Comparison of ENCODE assay signal across 28 cellular contexts in the genomic region with DNA sequence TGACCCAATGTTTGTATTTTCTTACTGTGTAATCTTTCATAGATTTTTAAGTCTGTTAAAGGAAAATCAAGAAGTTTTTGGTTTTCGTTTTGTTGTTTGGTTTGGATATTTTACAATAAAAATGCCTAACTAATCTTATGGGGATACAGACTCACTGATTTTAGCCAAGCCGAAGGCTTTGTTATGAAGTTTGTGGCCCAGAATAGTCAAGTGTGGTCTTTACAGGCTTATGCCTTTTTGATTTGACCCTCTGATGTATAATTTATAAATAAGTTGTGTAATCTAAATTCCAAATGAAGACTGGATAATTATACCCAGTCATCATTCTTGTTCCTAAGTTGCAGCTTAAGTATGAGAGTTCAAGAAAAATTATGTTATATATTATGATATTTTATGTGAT.
"Had no signal": no experiment of that assay in that cellular context is flagged by ENCODE, and none has a peak within 500 bp of the region (broad histone marks: within the 10 kb centered on the region; RNA-seq: fewer than 3 reads in every experiment).

No MANE protein-coding gene starts in this region.

- H3K4me1 ChIP-seq: body of pancreas, breast epithelium had no signal

- ATAC-seq: activated CD8-positive, alpha-beta memory T cell treated with anti-CD3 and anti-CD28 coated beads, Interleukin-2, amount 10 ng/mL, durations not matched to agents 7 days and 5 days; activated CD8-positive, alpha-beta T cell treated with anti-CD3 and anti-CD28 coated beads, Interleukin-2, amount 10 ng/mL, durations not matched to agents 7 days and 5 days; activated naive CD8-positive, alpha-beta T cell treated with anti-CD3 and anti-CD28 coated beads, Interleukin-2, amount 50 U/mL, for 24 hours; body of pancreas had no signal

- H3K36me3 ChIP-seq: brain microvascular endothelial cell, breast epithelium had no signal

- H3K27ac ChIP-seq: body of pancreas, brain microvascular endothelial cell, breast epithelium, VCaP had no signal

- H3K9me3 ChIP-seq: body of pancreas had no signal

- H3K4me3 ChIP-seq: body of pancreas, breast epithelium had no signal

- DNase-seq: activated B cell treated with CpG ODN at 0.5 μM for 24 hours; activated CD4-positive, alpha-beta memory T cell treated with anti-CD3 and anti-CD28 coated beads, Interleukin-2, amount 10 ng/mL, durations not matched to agents 7 days and 5 days; activated CD4-positive, alpha-beta T cell treated with anti-CD3 and anti-CD28 coated beads for 48 hours; activated CD4-positive, alpha-beta T cell treated with anti-CD3 and anti-CD28 coated beads, Interleukin-2, amount 10 ng/mL, durations not matched to agents 7 days and 5 days; activated CD4-positive, alpha-beta T cell treated with anti-CD3 and anti-CD28 coated beads, Interleukin-2, amount 50 U/mL, for 48 hours; activated CD4-positive, CD25-positive, alpha-beta regulatory T cell treated with anti-CD3 and anti-CD28 coated beads, Interleukin-2, amount 50 U/mL, for 72 hours; activated CD8-positive, alpha-beta memory T cell treated with anti-CD3 and anti-CD28 coated beads for 24 hours; activated CD8-positive, alpha-beta memory T cell treated with anti-CD3 and anti-CD28 coated beads, Interleukin-2, amount 10 ng/mL, durations not matched to agents 7 days and 5 days; activated CD8-positive, alpha-beta memory T cell treated with anti-CD3 and anti-CD28 coated beads, Interleukin-2, amount 50 U/mL, for 48 hours; activated CD8-positive, alpha-beta T cell treated with anti-CD3 and anti-CD28 coated beads, Interleukin-2, amount 10 ng/mL, durations not matched to agents 7 days and 5 days; activated effector memory CD4-positive, alpha-beta T cell treated with Interleukin-2 at 50 U/mL for 16 hours; activated gamma-delta T cell; activated naive CD4-positive, alpha-beta T cell treated with anti-CD3 and anti-CD28 coated beads, Interleukin-2, amount 10 ng/mL, durations not matched to agents 7 days and 5 days; activated naive CD4-positive, alpha-beta T cell treated with Interleukin-2 at 50 U/mL for 16 hours; activated naive CD8-positive, alpha-beta T cell treated with anti-CD3 and anti-CD28 coated beads, Interleukin-2, amount 10 ng/mL, durations not matched to agents 7 days and 5 days; activated naive CD8-positive, alpha-beta T cell treated with anti-CD3 and anti-CD28 coated beads, Interleukin-2, amount 50 U/mL, for 24 hours; activated T-cell treated with anti-CD3 and anti-CD28 coated beads, Interleukin-2, amount 50 U/mL, for 24 hours; activated T-cell treated with anti-CD3 and anti-CD28 coated beads, Interleukin-2, amount 50 U/mL, for 48 hours; amygdala; anterior cingulate cortex; body of pancreas; brain microvascular endothelial cell; central memory CD4-positive, alpha-beta T cell; T-helper 1 cell; T-helper 2 cell; T-helper 9 cell had no signal

- H3K27me3 ChIP-seq: body of pancreas, brain microvascular endothelial cell, breast epithelium had no signal
